9 cellular contexts compared by ENCODE assay signal in the genomic region with DNA sequence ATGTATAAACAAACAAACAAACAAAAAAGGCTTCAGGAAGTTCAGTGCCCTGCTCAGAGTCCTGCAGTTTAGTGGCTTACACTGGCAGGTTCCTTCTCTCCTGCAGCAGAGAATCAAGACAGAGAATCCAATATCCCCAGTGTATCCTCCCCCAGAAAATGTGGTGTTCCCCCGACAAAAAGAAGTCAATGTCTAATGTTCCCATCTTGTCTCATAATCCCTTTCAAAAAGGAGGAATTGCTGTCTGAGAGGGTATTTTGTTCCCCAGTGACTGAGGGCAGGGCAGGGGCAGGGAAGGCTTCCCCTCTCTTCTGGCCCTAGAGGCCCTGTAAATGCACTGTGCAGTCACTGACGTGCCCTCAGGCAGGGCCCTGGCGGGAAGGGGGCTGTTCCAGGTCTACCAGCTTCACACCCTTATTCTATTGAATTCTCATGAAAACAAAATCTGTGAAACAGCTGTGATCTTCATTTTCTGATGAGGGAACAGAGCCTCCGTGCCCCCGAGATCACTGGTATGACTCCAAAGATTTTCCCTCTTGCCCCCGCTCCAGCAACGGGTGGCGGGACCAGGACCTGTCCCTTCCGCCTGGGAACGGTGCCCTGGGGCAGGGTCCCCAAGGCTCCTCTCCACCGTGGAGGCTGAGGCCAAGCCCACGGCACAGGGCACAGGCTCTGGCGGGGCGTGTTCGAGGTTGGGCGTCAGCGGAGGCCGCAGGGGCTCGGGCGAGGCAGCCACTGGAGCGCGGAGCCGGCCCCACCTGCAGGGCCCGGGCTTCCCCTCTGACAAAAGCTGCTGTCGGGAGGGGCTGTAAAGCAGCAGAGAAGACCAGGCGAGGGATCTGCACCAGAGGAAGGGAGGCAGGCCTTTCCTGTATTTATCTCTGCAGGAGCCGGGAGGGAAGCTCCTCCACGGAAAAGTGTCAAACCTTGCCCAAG. TPM values are rescaled to one million over a fixed set of nuclear protein-coding genes. Genes with fewer than 3 reads are reported as not detected.
DNase-seq lines count a peak whose midpoint lies in the region; ATAC-seq, FAIRE-seq and TF ChIP-seq lines count a peak whose summit lies in the region.
"Had no signal": no experiment of that assay in that cellular context is flagged by ENCODE, and none has a peak within 500 bp of the region (broad histone marks: within the 10 kb centered on the region; RNA-seq: fewer than 3 reads in every experiment).

No MANE protein-coding gene starts in this region.

- H3K27ac ChIP-seq in tibial artery, result no peak overlapping the region
- H3K27ac ChIP-seq: pancreas had no signal

- DNase-seq in GM12892 (ENCODE audit: insufficient read length) (peak; percentile 68), tibial artery (no peak), T-helper 1 cell (no peak)
- no peak for DNase-seq in NK-92 treated with Interleukin-12 subunit alpha and Interleukin-12 subunit beta, amount 100 ng/mL, for 24 hours (lab: John Stamatoyannopoulos, UW)
- DNase-seq in stimulated activated naive CD4-positive, alpha-beta T cell (lab: John Stamatoyannopoulos, UW), result no peak

- peaks cover 0 to 10% (median 2%) of the 10 kb centered on the region in 4 donors for H3K4me1 ChIP-seq in tibial artery
- H3K4me1 ChIP-seq: pancreas had no signal

- no peak for TF ChIP-seq CTCF in tibial artery (IDR thresholded peaks at IDR 0.05)

- intact Hi-C loops in tibial artery (cut with DNase I; ENCODE audit: low total_unique reads), result no loop called here

- no peak for FAIRE-seq in GM12892 (lab: Jason Lieb, UNC)
- FAIRE-seq: pancreas had no signal

- no peaks in the 10 kb centered on the region for H3K36me3 ChIP-seq in tibial artery
- H3K36me3 ChIP-seq: pancreas had no signal

- peaks cover 2% of the 10 kb centered on the region for H3K9me3 ChIP-seq in iPS-18c (ENCODE audit: control insufficient read depth, insufficient read depth, low read length)
- no peaks in the 10 kb centered on the region for H3K9me3 ChIP-seq in tibial artery
- H3K9me3 ChIP-seq: pancreas had no signal

- ATAC-seq in GM21390 (IDR thresholded peaks at IDR 0.05; ENCODE audit: unreplicated experiment) (peak; percentile 65), HG03442 (IDR thresholded peaks at IDR 0.05; ENCODE audit: unreplicated experiment) (peak; percentile 52)
- ATAC-seq: pancreas had no signal

- H3K4me3 ChIP-seq in iPS-18c (ENCODE audit: insufficient read depth, low read depth, low read length), result peak overlapping the region; percentile 31; the same call in 1 of the 2 replicates
- H3K4me3 ChIP-seq in tibial artery, result no peak overlapping the region
- H3K4me3 ChIP-seq: pancreas had no signal

- no peaks in the 10 kb centered on the region for H3K27me3 ChIP-seq in tibial artery
- H3K27me3 ChIP-seq: pancreas had no signal

- peak; percentile 60; the same call in 1 of the 2 replicates for TF ChIP-seq POLR2A in GM12892 (IDR thresholded peaks at IDR 0.05; ENCODE audit: low read depth, low read length)

RNA-seq across cellular contexts. Expression of gene WDFY4, which starts 13.4 kb away (rescaled TPM):
- 36.4 TPM for polyA plus RNA-seq in GM12892 (2012; ENCODE audit: missing spikeins)
